In genomic region chr6:443621-444175, GRCh38 we compare ENCODE assay signal across 24 cellular contexts. TPM values are rescaled to one million over a fixed set of nuclear protein-coding genes. Genes with fewer than 3 reads are reported as not detected.
DNase-seq lines count a peak whose midpoint lies in the region; ATAC-seq and TF ChIP-seq lines count a peak whose summit lies in the region.
"Had no signal": no experiment of that assay in that cellular context is flagged by ENCODE, and none has a peak within 500 bp of the region (broad histone marks: within the 10 kb centered on the region; RNA-seq: fewer than 3 reads in every experiment).

No MANE protein-coding gene starts in this region.

- H3K4me2 ChIP-seq in neuronal stem cell (ENCODE audit: insufficient read depth, low read length, poor library complexity, severe bottlenecking): no peak overlapping the region
- H3K4me2 ChIP-seq: KMS-11, PC-9 had no signal

- peak overlapping the region; percentile 1 for H3K27ac ChIP-seq in CD4-positive, CD25-positive, alpha-beta regulatory T cell (ENCODE audit: insufficient read depth, low read length, poor library complexity, severe bottlenecking)
- H3K27ac ChIP-seq in neuronal stem cell (replicated peaks; ENCODE audit: low read length): no peak overlapping the region
- no peak overlapping the region for H3K27ac ChIP-seq in breast epithelium
- no peak overlapping the region for H3K27ac ChIP-seq in right lobe of liver
- H3K27ac ChIP-seq: HL-60, KMS-11, PC-9, RWPE1 had no signal

- H2BK120ac ChIP-seq in neuronal stem cell (ENCODE audit: low read depth, low read length): no peak overlapping the region

- intact Hi-C loops in activated CD4-positive, alpha-beta T cell treated with anti-CD3 and anti-CD28 coated beads, Interleukin-2, amount 10 ng/mL, durations not matched to agents 24 days and 14 days (cut with micrococcal nuclease): no loop called here
- intact Hi-C loops in breast epithelium (cut with DNase I; ENCODE audit: low total_unique reads) (no loop called here), right lobe of liver (cut with DNase I) (no loop called here)

- no peak overlapping the region for H2AK5ac ChIP-seq in neuronal stem cell (ENCODE audit: low read depth, low read length)

- H3K9me3 Mint-ChIP-seq in activated CD4-positive, alpha-beta T cell treated with anti-CD3 and anti-CD28 coated beads, Interleukin-2, amount 10 ng/mL, durations not matched to agents 24 days and 14 days: peaks cover 4% of the 10 kb centered on the region
- peaks cover 0 to 1% (median 0%) of the 10 kb centered on the region in 7 donors for H3K9me3 Mint-ChIP-seq in CD4-positive, CD25-positive, alpha-beta regulatory T cell
- H3K9me3 Mint-ChIP-seq in activated T-helper 17 cell treated with anti-CD3 and anti-CD28 coated beads, Interleukin-2, amount 50 U/mL, for 72 hours: no peaks in the 10 kb centered on the region
- H3K9me3 Mint-ChIP-seq: CD4-positive, alpha-beta memory T cell had no signal

- H2AFZ ChIP-seq in neuronal stem cell (ENCODE audit: low read length): no peak overlapping the region
- H2AFZ ChIP-seq: PC-9 had no signal

- no peak overlapping the region for H3K14ac ChIP-seq in neuronal stem cell (ENCODE audit: low read length)

- peak overlapping the region; percentile 10 for H3K23ac ChIP-seq in neuronal stem cell (ENCODE audit: low read depth, low read length, poor library complexity)

- no peak overlapping the region for H2BK12ac ChIP-seq in neuronal stem cell (ENCODE audit: low read length)

- H4K91ac ChIP-seq in neuronal stem cell (ENCODE audit: low read depth, low read length, poor library complexity): no peak overlapping the region

- no peaks in the 10 kb centered on the region for H3K9me3 ChIP-seq in CD4-positive, CD25-positive, alpha-beta regulatory T cell (ENCODE audit: control insufficient read depth in 2 of 2, low read length in 2 of 2)
- H3K9me3 ChIP-seq in neuronal stem cell (replicated peaks in 1 of 2; ENCODE audit: control insufficient read depth in 2 of 2, insufficient read depth in 1 of 2, low read depth in 1 of 2, low read length in 2 of 2) (no peaks in the 10 kb centered on the region), breast epithelium (no peaks in the 10 kb centered on the region), right lobe of liver (no peaks in the 10 kb centered on the region)
- H3K9me3 ChIP-seq: BE2C had no signal

- peak overlapping the region; percentile 30 for H2BK5ac ChIP-seq in neuronal stem cell (ENCODE audit: low read length)

- ATAC-seq in CD4-positive, CD25-positive, alpha-beta regulatory T cell (ENCODE audit: low read depth in 2 of 2): no peak
- ATAC-seq in activated T-helper 17 cell treated with anti-CD3 and anti-CD28 coated beads, Interleukin-2, amount 50 U/mL, for 72 hours (replicated peaks): no peak
- ATAC-seq in right lobe of liver: no peak

- peak overlapping the region; percentile 47 for H3K9ac ChIP-seq in neuronal stem cell (ENCODE audit: low read depth, low read length, poor library complexity)
- H3K9ac ChIP-seq: KMS-11 had no signal

- no peaks in the 10 kb centered on the region for H3K79me1 ChIP-seq in neuronal stem cell (ENCODE audit: low read depth, low read length)

- H3K4me1 Mint-ChIP-seq in activated CD4-positive, alpha-beta T cell treated with anti-CD3 and anti-CD28 coated beads, Interleukin-2, amount 10 ng/mL, durations not matched to agents 24 days and 14 days: peaks cover 59% of the 10 kb centered on the region
- H3K4me1 Mint-ChIP-seq in CD4-positive, CD25-positive, alpha-beta regulatory T cell: peaks cover 15 to 59% (median 35%) of the 10 kb centered on the region in 4 donors
- H3K4me1 Mint-ChIP-seq in activated T-helper 17 cell treated with anti-CD3 and anti-CD28 coated beads, Interleukin-2, amount 50 U/mL, for 72 hours: peaks cover 24% of the 10 kb centered on the region

- WGBS in neuronal stem cell (ENCODE audit: extremely low coverage in 2 of 2, insufficient read length in 2 of 2, insufficient replicate concordance in 1 of 2), 2 donors: no CpG with 5 or more reads among the region's 21 CpGs
- 63% methylated on average over 5 of the region's 21 CpGs for WGBS in right lobe of liver (ENCODE audit: insufficient coverage, low coverage, low lambda C conversion rate, missing lambda C conversion rate)

- H3K4me3 ChIP-seq in CD4-positive, CD25-positive, alpha-beta regulatory T cell (ENCODE audit: low read depth, low read length): no peak overlapping the region
- H3K4me3 ChIP-seq in neuronal stem cell (ENCODE audit: low read length in 2 of 2) (no peak overlapping the region), breast epithelium (no peak overlapping the region), right lobe of liver (no peak overlapping the region)
- H3K4me3 ChIP-seq: PC-9 had no signal

- DNase-seq in activated CD4-positive, alpha-beta T cell treated with anti-CD3 and anti-CD28 coated beads, Interleukin-2, amount 10 ng/mL, durations not matched to agents 24 days and 14 days: no peak
- DNase-seq in activated CD4-positive, alpha-beta T cell treated with anti-CD3 and anti-CD28 coated beads, Interleukin-2, amount 50 U/mL, for 48 hours: no peak
- no peak for DNase-seq in CD4-positive, CD25-positive, alpha-beta regulatory T cell
- DNase-seq in neuronal stem cell (ENCODE audit: low spot score) (no peak), breast epithelium (ENCODE audit: low spot score in 2 of 2) (no peak), NCI-H774 (lab: John Stamatoyannopoulos, UW) (no peak), right lobe of liver (no peak)
- DNase-seq: BE2C; CD4-positive, alpha-beta memory T cell; DMS153; GDM1; H7; HFFc6; MV-4-11; NCI-H1417; NCI-H1930; NCI-H345; NCI-H524 treated with DMSO at 0.1 percent for 48 hours; PC-9 had no signal

- no peak overlapping the region for H4K8ac ChIP-seq in neuronal stem cell (ENCODE audit: low read depth, low read length)

- no peak overlapping the region for H2BK15ac ChIP-seq in neuronal stem cell (ENCODE audit: low read length)

- H3K27ac Mint-ChIP-seq in activated CD4-positive, alpha-beta T cell treated with anti-CD3 and anti-CD28 coated beads, Interleukin-2, amount 10 ng/mL, durations not matched to agents 24 days and 14 days: peak overlapping the region; percentile 98
- H3K27ac Mint-ChIP-seq in CD4-positive, CD25-positive, alpha-beta regulatory T cell: peak overlapping the region in 2 of 3 donors; percentile 71 to 72
- H3K27ac Mint-ChIP-seq in activated T-helper 17 cell treated with anti-CD3 and anti-CD28 coated beads, Interleukin-2, amount 50 U/mL, for 72 hours: no peak overlapping the region
- H3K27ac Mint-ChIP-seq: HFFc6 had no signal

- no peak for TF ChIP-seq CTCF in breast epithelium (IDR thresholded peaks at IDR 0.05)
- TF ChIP-seq CTCF in right lobe of liver (IDR thresholded peaks at IDR 0.05): no peak

- H3K4me1 ChIP-seq in CD4-positive, CD25-positive, alpha-beta regulatory T cell (ENCODE audit: control insufficient read depth, insufficient read depth, low read length, poor library complexity, severe bottlenecking): peaks cover 40% of the 10 kb centered on the region
- H3K4me1 ChIP-seq in neuronal stem cell (ENCODE audit: control insufficient read depth in 2 of 2, insufficient read depth in 1 of 2, low read depth in 1 of 2, low read length in 2 of 2) (peaks cover 0 to 3% of the 10 kb centered on the region in 2 donors), breast epithelium (no peaks in the 10 kb centered on the region), right lobe of liver (no peaks in the 10 kb centered on the region)
- H3K4me1 ChIP-seq: BE2C had no signal

- TF ChIP-seq POLR2A in breast epithelium (IDR thresholded peaks at IDR 0.05) (no peak), right lobe of liver (IDR thresholded peaks at IDR 0.05) (no peak)

- H3K4me3 Mint-ChIP-seq in activated CD4-positive, alpha-beta T cell treated with anti-CD3 and anti-CD28 coated beads, Interleukin-2, amount 10 ng/mL, durations not matched to agents 24 days and 14 days: no peak overlapping the region
- H3K4me3 Mint-ChIP-seq in CD4-positive, CD25-positive, alpha-beta regulatory T cell: peak overlapping the region in 2 of 4 donors; percentile 8 to 21
- peak overlapping the region; percentile 81 for H3K4me3 Mint-ChIP-seq in activated T-helper 17 cell treated with anti-CD3 and anti-CD28 coated beads, Interleukin-2, amount 50 U/mL, for 72 hours
- H3K4me3 Mint-ChIP-seq: CD4-positive, alpha-beta memory T cell; HFFc6 had no signal

- no peaks in the 10 kb centered on the region for H3K27me3 ChIP-seq in CD4-positive, CD25-positive, alpha-beta regulatory T cell (ENCODE audit: control insufficient read depth, insufficient read depth, low read length)
- peaks cover 0 to 16% (median 0%) of the 10 kb centered on the region in 3 experiments for H3K27me3 ChIP-seq in neuronal stem cell (ENCODE audit: control insufficient read depth in 3 of 3, insufficient read depth in 3 of 3, low read depth in 1 of 3, low read length in 3 of 3)
- peaks cover 0 to 6% of the 10 kb centered on the region in 2 donors for H3K27me3 ChIP-seq in breast epithelium
- no peaks in the 10 kb centered on the region for H3K27me3 ChIP-seq in right lobe of liver
- H3K27me3 ChIP-seq: BE2C had no signal

- no peak overlapping the region for H3K4ac ChIP-seq in neuronal stem cell (ENCODE audit: low read length)

- H3K27me3 Mint-ChIP-seq in activated CD4-positive, alpha-beta T cell treated with anti-CD3 and anti-CD28 coated beads, Interleukin-2, amount 10 ng/mL, durations not matched to agents 24 days and 14 days: peaks cover 2% of the 10 kb centered on the region
- no peaks in the 10 kb centered on the region for H3K27me3 Mint-ChIP-seq in CD4-positive, CD25-positive, alpha-beta regulatory T cell
- H3K27me3 Mint-ChIP-seq in activated T-helper 17 cell treated with anti-CD3 and anti-CD28 coated beads, Interleukin-2, amount 50 U/mL, for 72 hours: no peaks in the 10 kb centered on the region

- H3K36me3 Mint-ChIP-seq in activated CD4-positive, alpha-beta T cell treated with anti-CD3 and anti-CD28 coated beads, Interleukin-2, amount 10 ng/mL, durations not matched to agents 24 days and 14 days (ENCODE audit: low read depth): peaks cover 5% of the 10 kb centered on the region
- H3K36me3 Mint-ChIP-seq in CD4-positive, CD25-positive, alpha-beta regulatory T cell: no peaks in the 10 kb centered on the region
- H3K36me3 Mint-ChIP-seq in activated T-helper 17 cell treated with anti-CD3 and anti-CD28 coated beads, Interleukin-2, amount 50 U/mL, for 72 hours (ENCODE audit: low read depth): peaks cover 15% of the 10 kb centered on the region

- H3K18ac ChIP-seq in neuronal stem cell (ENCODE audit: low read length): peak overlapping the region; percentile 54

- no peaks in the 10 kb centered on the region for H3K36me3 ChIP-seq in CD4-positive, CD25-positive, alpha-beta regulatory T cell (ENCODE audit: control insufficient read depth, insufficient read depth, low read length)
- H3K36me3 ChIP-seq in neuronal stem cell (replicated peaks in 1 of 2; ENCODE audit: control insufficient read depth in 2 of 2, insufficient read depth in 2 of 2, low read length in 2 of 2): no peaks in the 10 kb centered on the region
- H3K36me3 ChIP-seq in breast epithelium: no peaks in the 10 kb centered on the region
- H3K36me3 ChIP-seq in right lobe of liver: no peaks in the 10 kb centered on the region
- H3K36me3 ChIP-seq: BE2C had no signal

RNA-seq across cellular contexts. Expression of gene IRF4, which starts 52.1 kb away (rescaled TPM):
- 831 and 846 TPM in 2 replicates for total RNA-seq in activated CD4-positive, alpha-beta T cell treated with anti-CD3 and anti-CD28 coated beads, Interleukin-2, amount 10 ng/mL, durations not matched to agents 24 days and 14 days
- 71.3 TPM for total RNA-seq in CD4-positive, CD25-positive, alpha-beta regulatory T cell
- 10 to 100 TPM in 3 of 4 donors, 1 to 10 TPM in 1; 9.0 to 14.3 (median 11.2) TPM for polyA plus RNA-seq in CD4-positive, CD25-positive, alpha-beta regulatory T cell
- total RNA-seq in activated T-helper 17 cell treated with anti-CD3 and anti-CD28 coated beads, Interleukin-2, amount 50 U/mL, for 72 hours: 100 to 1,000 TPM; 477 to 704 TPM
- polyA plus RNA-seq in neuronal stem cell (2013, experiment 1 of 2): 0.42 TPM
- polyA plus RNA-seq in neuronal stem cell (2013, experiment 2 of 2): 0.48 TPM
- total RNA-seq in breast epithelium (10 to 100 TPM in 2 of 3 donors, 1 to 10 TPM in 1; 9.1 to 25.2 (median 13.0) TPM), right lobe of liver (1 to 10 TPM in 4 of 6 experiments, under 1 TPM in 2; 0.24 to 5.0 (median 1.6) TPM)
- total RNA-seq: A172, HFFc6, PC-9 had no signal
